1 cellular context compared by ENCODE assay signal in genomic region chr6:3355011-3355357, GRCh38.
TF ChIP-seq lines count a peak whose summit lies in the region.

No MANE protein-coding gene starts in this region.

TF ChIP-seq in K562, 482 proteins besides CTCF, POLR2A, EP300 and RAD21 (continued from another document and continues in another):
- TF ChIP-seq ZNF449 (CRISPR knock-in tag; IDR thresholded peaks at IDR 0.05) (no peak), ZNF3 (CRISPR knock-in tag; IDR thresholded peaks at IDR 0.05) (no peak), TBL1XR1 (IDR thresholded peaks at IDR 0.05; ENCODE audit: low read length in 2 of 2) (peak in 1 of 2 experiments; percentile 37; a peak in 1 of 4 replicates), ZBTB33 (CRISPR knock-in tag; IDR thresholded peaks at IDR 0.05) (no peak), COPS2 (conservative IDR thresholded peaks at IDR 0.05) (no peak), IRF9 (tag; IDR thresholded peaks at IDR 0.05) (0 out of 2 replicates have a peak, but pooled peaks have one; percentile 26), ZKSCAN3 (CRISPR knock-in tag; IDR thresholded peaks at IDR 0.05) (no peak), KHSRP (IDR thresholded peaks at IDR 0.05) (no peak), ZBED1 (IDR thresholded peaks at IDR 0.05) (no peak), VEZF1 (CRISPR knock-in tag; IDR thresholded peaks at IDR 0.05) (no peak), ZNF586 (CRISPR knock-in tag; conservative IDR thresholded peaks at IDR 0.05) (no peak), CCNT2 (IDR thresholded peaks at IDR 0.05; ENCODE audit: borderline replicate concordance, extremely low read depth, insufficient read length, low read depth, low read length) (no peak), HDAC1 (IDR thresholded peaks at IDR 0.05) (peak; percentile 29 to 59; a peak in 2 of 4 replicates), KDM1A (IDR thresholded peaks at IDR 0.05) (no peak), ZNF639 (CRISPR knock-in tag; conservative IDR thresholded peaks at IDR 0.05 in 1 of 2, IDR thresholded peaks at IDR 0.05 in 1 of 2) (no peak; a peak in 1 of 4 replicates), MAFG (tag; conservative IDR thresholded peaks at IDR 0.05) (0 out of 2 replicates have a peak, but pooled peaks have one; percentile 12), TRIM24 (IDR thresholded peaks at IDR 0.05) (peak; percentile 40 to 74; a peak in 2 of 4 replicates), SAFB2 (IDR thresholded peaks at IDR 0.05; ENCODE audit: borderline replicate concordance, low read depth, low read length, severe bottlenecking) (no peak), FOXA3 (CRISPR knock-in tag; conservative IDR thresholded peaks at IDR 0.05 in 1 of 2, IDR thresholded peaks at IDR 0.05 in 1 of 2) (no peak), CXXC5 (CRISPR knock-in tag; IDR thresholded peaks at IDR 0.05) (peak; percentile 50), TBP (optimal IDR thresholded peaks at IDR 0.05; ENCODE audit: low read depth, low read length) (no peak), SRSF7 (optimal IDR thresholded peaks at IDR 0.05; ENCODE audit: low read depth, low read length) (no peak), GTF2E2 (tag; IDR thresholded peaks at IDR 0.05) (0 out of 2 replicates have a peak, but pooled peaks have one; percentile 44), SMARCC2 (IDR thresholded peaks at IDR 0.05; ENCODE audit: low read depth) (0 out of 2 replicates have a peak, but pooled peaks have one; percentile 63), XRCC5 (IDR thresholded peaks at IDR 0.05; ENCODE audit: low read depth, low read length) (no peak), ZNF644 (tag; IDR thresholded peaks at IDR 0.05; ENCODE audit: low read depth) (no peak), RBM22 (IDR thresholded peaks at IDR 0.05; ENCODE audit: low read depth, low read length, poor library complexity, severe bottlenecking) (no peak), STAT5A (IDR thresholded peaks at IDR 0.05; ENCODE audit: borderline replicate concordance, low read length) (peak; percentile 35; the same call in 1 of the 2 replicates), ZNF764 (CRISPR knock-in tag; IDR thresholded peaks at IDR 0.05; ENCODE audit: low read depth) (no peak), BHLHE40 (IDR thresholded peaks at IDR 0.05; ENCODE audit: low read length) (no peak), ZNF217 (CRISPR knock-in tag; IDR thresholded peaks at IDR 0.05) (no peak), GTF3C2 (IDR thresholded peaks at IDR 0.05; ENCODE audit: borderline replicate concordance, extremely low read depth, insufficient read length) (no peak), SRSF9 (IDR thresholded peaks at IDR 0.05; ENCODE audit: borderline replicate concordance, low read depth, low read length) (no peak), E2F5 (CRISPR knock-in tag; IDR thresholded peaks at IDR 0.05) (no peak), JUNB (CRISPR knock-in tag; conservative IDR thresholded peaks at IDR 0.05) (no peak), FOSL1 (tag; conservative IDR thresholded peaks at IDR 0.05) (no peak; the same call in 1 of the 2 replicates), BCLAF1 (IDR thresholded peaks at IDR 0.05; ENCODE audit: borderline replicate concordance in 1 of 2, control insufficient read depth in 1 of 2, low read depth in 2 of 2, low read length in 1 of 2) (no peak), NCOA6 (IDR thresholded peaks at IDR 0.05) (no peak), CTBP1 (IDR thresholded peaks at IDR 0.05; ENCODE audit: borderline replicate concordance) (0 out of 2 replicates have a peak, but pooled peaks have one; percentile 9), TAF9B (IDR thresholded peaks at IDR 0.05; ENCODE audit: partially characterized antibody) (no peak), MBD2 (IDR thresholded peaks at IDR 0.05; ENCODE audit: borderline replicate concordance, low read depth) (no peak), POLR2H (tag; IDR thresholded peaks at IDR 0.05; ENCODE audit: low read depth) (peak; percentile 66), ZNF79 (CRISPR knock-in tag; IDR thresholded peaks at IDR 0.05; ENCODE audit: low read depth) (no peak), ZNF212 (CRISPR knock-in tag; IDR thresholded peaks at IDR 0.05) (no peak), MCM2 (IDR thresholded peaks at IDR 0.05; ENCODE audit: low read depth) (no peak), MTA1 (IDR thresholded peaks at IDR 0.05; ENCODE audit: borderline replicate concordance) (peak; percentile 19; the same call in 1 of the 2 replicates)
- TF ChIP-seq, protein P1, sequence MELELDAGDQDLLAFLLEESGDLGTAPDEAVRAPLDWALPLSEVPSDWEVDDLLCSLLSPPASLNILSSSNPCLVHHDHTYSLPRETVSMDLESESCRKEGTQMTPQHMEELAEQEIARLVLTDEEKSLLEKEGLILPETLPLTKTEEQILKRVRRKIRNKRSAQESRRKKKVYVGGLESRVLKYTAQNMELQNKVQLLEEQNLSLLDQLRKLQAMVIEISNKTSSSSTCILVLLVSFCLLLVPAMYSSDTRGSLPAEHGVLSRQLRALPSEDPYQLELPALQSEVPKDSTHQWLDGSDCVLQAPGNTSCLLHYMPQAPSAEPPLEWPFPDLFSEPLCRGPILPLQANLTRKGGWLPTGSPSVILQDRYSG (tag; conservative IDR thresholded peaks at IDR 0.05; ENCODE audit: low read depth) = no peak; the same call in 1 of the 2 replicates
- TF ChIP-seq, protein P2, sequence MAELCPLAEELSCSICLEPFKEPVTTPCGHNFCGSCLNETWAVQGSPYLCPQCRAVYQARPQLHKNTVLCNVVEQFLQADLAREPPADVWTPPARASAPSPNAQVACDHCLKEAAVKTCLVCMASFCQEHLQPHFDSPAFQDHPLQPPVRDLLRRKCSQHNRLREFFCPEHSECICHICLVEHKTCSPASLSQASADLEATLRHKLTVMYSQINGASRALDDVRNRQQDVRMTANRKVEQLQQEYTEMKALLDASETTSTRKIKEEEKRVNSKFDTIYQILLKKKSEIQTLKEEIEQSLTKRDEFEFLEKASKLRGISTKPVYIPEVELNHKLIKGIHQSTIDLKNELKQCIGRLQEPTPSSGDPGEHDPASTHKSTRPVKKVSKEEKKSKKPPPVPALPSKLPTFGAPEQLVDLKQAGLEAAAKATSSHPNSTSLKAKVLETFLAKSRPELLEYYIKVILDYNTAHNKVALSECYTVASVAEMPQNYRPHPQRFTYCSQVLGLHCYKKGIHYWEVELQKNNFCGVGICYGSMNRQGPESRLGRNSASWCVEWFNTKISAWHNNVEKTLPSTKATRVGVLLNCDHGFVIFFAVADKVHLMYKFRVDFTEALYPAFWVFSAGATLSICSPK (IDR thresholded peaks at IDR 0.05; ENCODE audit: borderline replicate concordance) = no peak
- TF ChIP-seq, protein P3, sequence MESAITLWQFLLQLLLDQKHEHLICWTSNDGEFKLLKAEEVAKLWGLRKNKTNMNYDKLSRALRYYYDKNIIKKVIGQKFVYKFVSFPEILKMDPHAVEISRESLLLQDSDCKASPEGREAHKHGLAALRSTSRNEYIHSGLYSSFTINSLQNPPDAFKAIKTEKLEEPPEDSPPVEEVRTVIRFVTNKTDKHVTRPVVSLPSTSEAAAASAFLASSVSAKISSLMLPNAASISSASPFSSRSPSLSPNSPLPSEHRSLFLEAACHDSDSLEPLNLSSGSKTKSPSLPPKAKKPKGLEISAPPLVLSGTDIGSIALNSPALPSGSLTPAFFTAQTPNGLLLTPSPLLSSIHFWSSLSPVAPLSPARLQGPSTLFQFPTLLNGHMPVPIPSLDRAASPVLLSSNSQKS (CRISPR knock-in tag; IDR thresholded peaks at IDR 0.05) = no peak
